Comparison of ENCODE assay signal across 1 cellular context in the genomic region with DNA sequence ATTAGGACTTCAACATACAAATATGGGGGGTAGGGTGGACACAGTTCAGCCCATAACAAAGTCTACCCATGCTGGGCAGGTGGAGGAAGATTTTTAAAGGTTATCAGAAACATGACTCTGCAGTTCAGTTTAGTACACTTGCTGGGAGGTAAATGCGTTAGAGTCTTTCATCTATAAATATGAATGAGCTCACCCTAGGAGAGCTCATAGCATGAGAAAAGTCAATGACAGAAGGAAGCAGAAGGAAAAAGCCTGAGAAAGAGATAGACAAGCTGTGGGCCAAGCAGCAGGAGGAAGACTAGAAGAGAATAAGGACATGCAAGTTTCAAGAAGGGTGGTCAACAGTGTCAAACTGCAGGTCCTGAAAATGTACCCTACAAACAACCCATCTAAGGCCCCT.
TF ChIP-seq lines count a peak whose summit lies in the region.

No MANE protein-coding gene starts in this region.

TF ChIP-seq in WTC11, 78 proteins besides CTCF, POLR2A, EP300 and RAD21 (continued from another document):
- TF ChIP-seq, protein P1, sequence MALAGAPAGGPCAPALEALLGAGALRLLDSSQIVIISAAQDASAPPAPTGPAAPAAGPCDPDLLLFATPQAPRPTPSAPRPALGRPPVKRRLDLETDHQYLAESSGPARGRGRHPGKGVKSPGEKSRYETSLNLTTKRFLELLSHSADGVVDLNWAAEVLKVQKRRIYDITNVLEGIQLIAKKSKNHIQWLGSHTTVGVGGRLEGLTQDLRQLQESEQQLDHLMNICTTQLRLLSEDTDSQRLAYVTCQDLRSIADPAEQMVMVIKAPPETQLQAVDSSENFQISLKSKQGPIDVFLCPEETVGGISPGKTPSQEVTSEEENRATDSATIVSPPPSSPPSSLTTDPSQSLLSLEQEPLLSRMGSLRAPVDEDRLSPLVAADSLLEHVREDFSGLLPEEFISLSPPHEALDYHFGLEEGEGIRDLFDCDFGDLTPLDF (CRISPR knock-in tag; IDR thresholded peaks at IDR 0.05), result no peak
- TF ChIP-seq CBFB (CRISPR knock-in tag; IDR thresholded peaks at IDR 0.05; ENCODE audit: low read depth), result no peak
- TF ChIP-seq FOXP4 (CRISPR knock-in tag; IDR thresholded peaks at IDR 0.05), result no peak
- no peak for TF ChIP-seq SMAD3 (CRISPR knock-in tag; IDR thresholded peaks at IDR 0.05; ENCODE audit: borderline replicate concordance)
- no peak for TF ChIP-seq ETV6 (CRISPR knock-in tag; IDR thresholded peaks at IDR 0.05)
- no peak for TF ChIP-seq ZNF423 (CRISPR knock-in tag; IDR thresholded peaks at IDR 0.05)
- no peak for TF ChIP-seq ZNF232 (CRISPR knock-in tag; IDR thresholded peaks at IDR 0.05)
- TF ChIP-seq RELA (CRISPR knock-in tag; IDR thresholded peaks at IDR 0.05; ENCODE audit: borderline replicate concordance), result no peak
- TF ChIP-seq PRRX2 (CRISPR knock-in tag; IDR thresholded peaks at IDR 0.05), result no peak
- no peak for TF ChIP-seq ELF4 (CRISPR knock-in tag; IDR thresholded peaks at IDR 0.05; ENCODE audit: low read depth)
- TF ChIP-seq TEAD4 (CRISPR knock-in tag; IDR thresholded peaks at IDR 0.05), result no peak
- TF ChIP-seq IRF2 (CRISPR knock-in tag; IDR thresholded peaks at IDR 0.05; ENCODE audit: borderline replicate concordance, low read depth), result no peak
- TF ChIP-seq MYBL2 (CRISPR knock-in tag; IDR thresholded peaks at IDR 0.05), result no peak
- TF ChIP-seq JUN (CRISPR knock-in tag; IDR thresholded peaks at IDR 0.05), result no peak
TF ChIP-seq in WTC11: peak in this region for 0.
